ENCODE assay signal across 10 cellular contexts in genomic region chr3:69090021-69090420, GRCh38. TPM values are rescaled to one million over a fixed set of nuclear protein-coding genes. Genes with fewer than 3 reads are reported as not detected.
A peak's percentile ranks its signal among the peaks of the same experiment; 100 is the strongest.
DNase-seq lines count a peak whose midpoint lies in the region; ATAC-seq, FAIRE-seq and TF ChIP-seq lines count a peak whose summit lies in the region.
"Had no signal": no experiment of that assay in that cellular context is flagged by ENCODE, and none has a peak within 500 bp of the region (broad histone marks: within the 10 kb centered on the region; RNA-seq: fewer than 3 reads in every experiment).

No MANE protein-coding gene starts in this region.

- no peaks in the 10 kb centered on the region for H3K9me3 Mint-ChIP-seq in activated CD4-positive, alpha-beta T cell treated with anti-CD3 and anti-CD28 coated beads, Interleukin-2, amount 10 ng/mL, durations not matched to agents 24 days and 14 days

- peak overlapping the region; percentile 94 for H3K27ac ChIP-seq in ascending aorta
- peak overlapping the region; percentile 10 to 93 for H3K27ac ChIP-seq in tibial artery
- H3K27ac ChIP-seq in pancreas, result peak overlapping the region in 2 of 4 donors; percentile 1 to 44
- H3K27ac ChIP-seq: C4-2B had no signal

- peaks cover 64% of the 10 kb centered on the region for H3K4me1 Mint-ChIP-seq in activated CD4-positive, alpha-beta T cell treated with anti-CD3 and anti-CD28 coated beads, Interleukin-2, amount 10 ng/mL, durations not matched to agents 24 days and 14 days

- intact Hi-C loops in activated CD4-positive, alpha-beta T cell treated with anti-CD3 and anti-CD28 coated beads, Interleukin-2, amount 10 ng/mL, durations not matched to agents 24 days and 14 days (cut with micrococcal nuclease), result no loop called here
- intact Hi-C loops in ascending aorta (cut with DNase I) (no loop called here), tibial artery (cut with DNase I; ENCODE audit: low total_unique reads) (no loop called here), pancreas (cut with DNase I) (no loop called here), posterior vena cava (cut with DNase I) (no loop called here)

- WGBS in pancreas, 2 donors, result 39 to 55% methylated on average over 3 of the region's 3 CpGs

- H3K36me3 Mint-ChIP-seq in activated CD4-positive, alpha-beta T cell treated with anti-CD3 and anti-CD28 coated beads, Interleukin-2, amount 10 ng/mL, durations not matched to agents 24 days and 14 days (ENCODE audit: low read depth), result peaks cover 69% of the 10 kb centered on the region

- peaks cover 20 to 77% of the 10 kb centered on the region in 2 donors for H3K4me1 ChIP-seq in ascending aorta
- peaks cover 0 to 84% (median 72%) of the 10 kb centered on the region in 4 donors for H3K4me1 ChIP-seq in tibial artery
- H3K4me1 ChIP-seq in pancreas, result peaks cover 20 to 79% (median 72%) of the 10 kb centered on the region in 3 donors

- H3K27me3 ChIP-seq in ascending aorta, result no peaks in the 10 kb centered on the region
- H3K27me3 ChIP-seq in tibial artery, result no peaks in the 10 kb centered on the region
- H3K27me3 ChIP-seq in pancreas, result no peaks in the 10 kb centered on the region

- ATAC-seq in pancreas, result no peak

- H3K27ac Mint-ChIP-seq in activated CD4-positive, alpha-beta T cell treated with anti-CD3 and anti-CD28 coated beads, Interleukin-2, amount 10 ng/mL, durations not matched to agents 24 days and 14 days, result peak overlapping the region; percentile 89

- no peaks in the 10 kb centered on the region for H3K9me3 ChIP-seq in ascending aorta
- no peaks in the 10 kb centered on the region for H3K9me3 ChIP-seq in tibial artery
- no peaks in the 10 kb centered on the region for H3K9me3 ChIP-seq in pancreas

- no peaks in the 10 kb centered on the region for H3K36me3 ChIP-seq in ascending aorta
- H3K36me3 ChIP-seq in tibial artery, result no peaks in the 10 kb centered on the region
- no peaks in the 10 kb centered on the region for H3K36me3 ChIP-seq in pancreas

- H3K4me3 ChIP-seq in ascending aorta, result peak overlapping the region in 1 of 2 donors; percentile 3
- H3K4me3 ChIP-seq in tibial artery, result no peak overlapping the region
- H3K4me3 ChIP-seq in pancreas, result no peak overlapping the region

- no peaks in the 10 kb centered on the region for H3K27me3 Mint-ChIP-seq in activated CD4-positive, alpha-beta T cell treated with anti-CD3 and anti-CD28 coated beads, Interleukin-2, amount 10 ng/mL, durations not matched to agents 24 days and 14 days

- TF ChIP-seq CTCF in ascending aorta (IDR thresholded peaks at IDR 0.05), result no peak
- no peak for TF ChIP-seq CTCF in tibial artery (IDR thresholded peaks at IDR 0.05)
- TF ChIP-seq CTCF in pancreas (IDR thresholded peaks at IDR 0.05), result no peak

- H3K4me3 Mint-ChIP-seq in activated CD4-positive, alpha-beta T cell treated with anti-CD3 and anti-CD28 coated beads, Interleukin-2, amount 10 ng/mL, durations not matched to agents 24 days and 14 days, result peak overlapping the region; percentile 72

- DNase-seq in activated CD4-positive, alpha-beta T cell treated with anti-CD3 and anti-CD28 coated beads, Interleukin-2, amount 10 ng/mL, durations not matched to agents 24 days and 14 days, result no peak
- DNase-seq in activated CD4-positive, alpha-beta T cell treated with anti-CD3 and anti-CD28 coated beads for 1 hour, result no peak
- no peak for DNase-seq in ascending aorta (ENCODE audit: low spot score in 2 of 2)
- DNase-seq in tibial artery, result no peak
- no peak for DNase-seq in mesenteric fat pad (ENCODE audit: low spot score)
- DNase-seq in pancreas, result no peak
- no peak for DNase-seq in posterior vena cava (ENCODE audit: low spot score)
- DNase-seq: Karpas-422 had no signal

- FAIRE-seq in islet of Langerhans (lab: Jason Lieb, UNC), result peak; percentile 82
- FAIRE-seq in pancreas (lab: Jason Lieb, UNC), result no peak

RNA-seq across cellular contexts. Expression of gene ARL6IP5, which starts 5.3 kb away (rescaled TPM):
- 118 and 122 TPM in 2 replicates for total RNA-seq in activated CD4-positive, alpha-beta T cell treated with anti-CD3 and anti-CD28 coated beads, Interleukin-2, amount 10 ng/mL, durations not matched to agents 24 days and 14 days
- total RNA-seq in ascending aorta (134 TPM), mesenteric fat pad (200 TPM), pancreas (10 to 100 TPM; 29.5 to 78.9 (median 38.8) TPM), posterior vena cava (100 to 1,000 TPM; 153 to 174 TPM)
- polyA plus RNA-seq in pancreas, result 10 to 100 TPM; 42.4 to 47.7 TPM

RNA-seq across cellular contexts. Expression of gene UBA3, which starts 9.9 kb away (rescaled TPM):
- total RNA-seq in activated CD4-positive, alpha-beta T cell treated with anti-CD3 and anti-CD28 coated beads, Interleukin-2, amount 10 ng/mL, durations not matched to agents 24 days and 14 days, result 95.3 and 103 TPM in 2 replicates
- 18.2 TPM for total RNA-seq in ascending aorta
- 54.3 TPM for total RNA-seq in mesenteric fat pad
- total RNA-seq in pancreas, result 10 to 100 TPM; 11.7 to 32.9 (median 15.9) TPM
- 10 to 100 TPM; 16.3 to 28.0 TPM for polyA plus RNA-seq in pancreas
- total RNA-seq in posterior vena cava, result 10 to 100 TPM; 53.0 to 57.9 TPM

RNA-seq across cellular contexts. Expression of gene LMOD3, which starts 32.4 kb away (rescaled TPM):
- total RNA-seq in activated CD4-positive, alpha-beta T cell treated with anti-CD3 and anti-CD28 coated beads, Interleukin-2, amount 10 ng/mL, durations not matched to agents 24 days and 14 days, result not detected in 2 replicates
- total RNA-seq in ascending aorta (not detected), mesenteric fat pad (0.10 TPM), pancreas (under 1 TPM in 1 of 6 donors, not detected in 5; 0.08 TPM), posterior vena cava (not detected)
- not detected for polyA plus RNA-seq in pancreas

RNA-seq across cellular contexts. Expression of gene TMF1, which starts 37.9 kb away (rescaled TPM):
- total RNA-seq in activated CD4-positive, alpha-beta T cell treated with anti-CD3 and anti-CD28 coated beads, Interleukin-2, amount 10 ng/mL, durations not matched to agents 24 days and 14 days, result 35.9 and 39.0 TPM in 2 replicates
- 35.2 TPM for total RNA-seq in ascending aorta
- total RNA-seq in mesenteric fat pad, result 32.9 TPM
- total RNA-seq in pancreas, result 10 to 100 TPM; 15.2 to 25.9 (median 18.1) TPM
- polyA plus RNA-seq in pancreas, result 10 to 100 TPM in 1 of 2 donors, 1 to 10 TPM in 1; 5.7 to 10.7 TPM
- 10 to 100 TPM; 30.7 to 41.0 TPM for total RNA-seq in posterior vena cava
